Comparison of ENCODE assay signal across 23 cellular contexts in genomic region chr3:34070831-34071230, GRCh38.
A peak's percentile ranks its signal among the peaks of the same experiment; 100 is the strongest.
DNase-seq lines count a peak whose midpoint lies in the region; ATAC-seq, FAIRE-seq and TF ChIP-seq lines count a peak whose summit lies in the region.
"Had no signal": no experiment of that assay in that cellular context is flagged by ENCODE, and none has a peak within 500 bp of the region (broad histone marks: within the 10 kb centered on the region; RNA-seq: fewer than 3 reads in every experiment).

No MANE protein-coding gene starts in this region.

- H3K9me2 ChIP-seq in Loucy (replicated peaks; ENCODE audit: low read depth, low read length): no peaks in the 10 kb centered on the region

- H2AFZ ChIP-seq in Loucy (ENCODE audit: low read length): no peak overlapping the region
- H2AFZ ChIP-seq: PC-9 had no signal

- intact Hi-C loops in mucosa of descending colon (cut with DNase I, micrococcal nuclease) (no loop called here), left lung (cut with DNase I) (no loop called here)

- peak; percentile 78 for FAIRE-seq in GM12892 (lab: Jason Lieb, UNC)
- FAIRE-seq: G401.6, H54 had no signal

- peak overlapping the region; percentile 59 for H3K4me3 ChIP-seq in Loucy (ENCODE audit: low read length, poor library complexity, severe bottlenecking)
- no peak overlapping the region for H3K4me3 ChIP-seq in mucosa of descending colon
- no peak overlapping the region for H3K4me3 ChIP-seq in left lung
- H3K4me3 ChIP-seq: colonic mucosa, PC-9 had no signal

- no peak overlapping the region for H3K27ac ChIP-seq in left lung
- H3K27ac ChIP-seq: brain microvascular endothelial cell, colonic mucosa, PC-9, VCaP had no signal

- TF ChIP-seq CTCF in Loucy (conservative IDR thresholded peaks at IDR 0.05; ENCODE audit: low read length) (no peak), mucosa of descending colon (IDR thresholded peaks at IDR 0.05) (no peak), left lung (IDR thresholded peaks at IDR 0.05) (no peak)

- H3K4me1 ChIP-seq in Loucy (ENCODE audit: insufficient read depth, low read length, poor library complexity, severe bottlenecking) (peaks cover 90% of the 10 kb centered on the region), mucosa of descending colon (ENCODE audit: low read depth) (no peaks in the 10 kb centered on the region), left lung (no peaks in the 10 kb centered on the region)
- H3K4me1 ChIP-seq: colonic mucosa had no signal

- peak overlapping the region; percentile 72 for H3K9ac ChIP-seq in Loucy (ENCODE audit: low read depth, low read length, poor library complexity, severe bottlenecking)

- 0 out of 2 replicates have a peak, but pooled peaks cover 2% of the 10 kb centered on the region for H3F3A ChIP-seq in Loucy (ENCODE audit: low read depth)

- TF ChIP-seq POLR2A in GM12892 (IDR thresholded peaks at IDR 0.05; ENCODE audit: low read depth, low read length): no peak

- no peaks in the 10 kb centered on the region for H4K20me1 ChIP-seq in Loucy (ENCODE audit: insufficient read depth, low read length, poor library complexity, severe bottlenecking)

- H3K36me3 ChIP-seq in Loucy (ENCODE audit: insufficient read depth, low read length) (no peaks in the 10 kb centered on the region), mucosa of descending colon (ENCODE audit: low read depth) (no peaks in the 10 kb centered on the region), left lung (no peaks in the 10 kb centered on the region)
- H3K36me3 ChIP-seq: brain microvascular endothelial cell, colonic mucosa had no signal

- H3K27me3 ChIP-seq in Loucy (ENCODE audit: insufficient read depth, low read length, poor library complexity, severe bottlenecking) (no peaks in the 10 kb centered on the region), left lung (no peaks in the 10 kb centered on the region)
- H3K27me3 ChIP-seq: brain microvascular endothelial cell, colonic mucosa had no signal

- no peaks in the 10 kb centered on the region for H3K79me2 ChIP-seq in Loucy (ENCODE audit: insufficient read depth, low read length)

- H3K4me2 ChIP-seq in Loucy (ENCODE audit: low read depth, low read length, poor library complexity, severe bottlenecking): peak overlapping the region; percentile 75
- H3K4me2 ChIP-seq: PC-9 had no signal

- peak; percentile 62 for ATAC-seq in GM18870 (IDR thresholded peaks at IDR 0.05; ENCODE audit: unreplicated experiment)
- peak; percentile 41 for ATAC-seq in HG02852 (IDR thresholded peaks at IDR 0.05; ENCODE audit: unreplicated experiment)
- ATAC-seq in mucosa of descending colon: no peak
- ATAC-seq in left lung: no peak
- ATAC-seq: activated CD8-positive, alpha-beta T cell treated with anti-CD3 and anti-CD28 coated beads for 36 hours; activated naive CD8-positive, alpha-beta T cell treated with anti-CD3 and anti-CD28 coated beads, Interleukin-2, amount 50 U/mL, for 24 hours; left lobe of liver had no signal

- no peak for DNase-seq in GM12892 (ENCODE audit: insufficient read length)
- no peak for DNase-seq in hypothalamus (lab: John Stamatoyannopoulos, UW)
- no peak for DNase-seq in mucosa of descending colon
- no peak for DNase-seq in stimulated activated CD4-positive, alpha-beta T cell treated with anti-CD3 and anti-CD28 coated beads, Interleukin-12 subunit alpha, Interleukin-12 subunit beta, amount 100 ng/mL, for 4 hours
- no peak for DNase-seq in left lung
- DNase-seq: activated CD8-positive, alpha-beta T cell treated with anti-CD3 and anti-CD28 coated beads for 36 hours; activated naive CD8-positive, alpha-beta T cell treated with anti-CD3 and anti-CD28 coated beads, Interleukin-2, amount 50 U/mL, for 24 hours; brain microvascular endothelial cell; CD4-positive, CD25-positive, alpha-beta regulatory T cell; colonic mucosa; endodermal cell; glutamatergic neuron; NCI-H1417 treated with DMSO at 0.1 percent for 48 hours; NCI-H2171 treated with DMSO at 0.1 percent for 48 hours; PC-9; retina had no signal

- H3K9me3 ChIP-seq in Loucy (ENCODE audit: insufficient read depth, low read depth, low read length) (no peaks in the 10 kb centered on the region), mucosa of descending colon (no peaks in the 10 kb centered on the region), left lung (no peaks in the 10 kb centered on the region)
- H3K9me3 ChIP-seq: colonic mucosa had no signal

Comparison
In these comparisons a context has a peak if more than half of its experiments do, and no peak if none do; other contexts are left out.
1. ATAC-seq: peak in GM18870 (single experiment) and HG02852 (single experiment); none in mucosa of descending colon (single experiment) and left lung (single experiment).